ENCODE assay signal across 6 cellular contexts in the genomic region with DNA sequence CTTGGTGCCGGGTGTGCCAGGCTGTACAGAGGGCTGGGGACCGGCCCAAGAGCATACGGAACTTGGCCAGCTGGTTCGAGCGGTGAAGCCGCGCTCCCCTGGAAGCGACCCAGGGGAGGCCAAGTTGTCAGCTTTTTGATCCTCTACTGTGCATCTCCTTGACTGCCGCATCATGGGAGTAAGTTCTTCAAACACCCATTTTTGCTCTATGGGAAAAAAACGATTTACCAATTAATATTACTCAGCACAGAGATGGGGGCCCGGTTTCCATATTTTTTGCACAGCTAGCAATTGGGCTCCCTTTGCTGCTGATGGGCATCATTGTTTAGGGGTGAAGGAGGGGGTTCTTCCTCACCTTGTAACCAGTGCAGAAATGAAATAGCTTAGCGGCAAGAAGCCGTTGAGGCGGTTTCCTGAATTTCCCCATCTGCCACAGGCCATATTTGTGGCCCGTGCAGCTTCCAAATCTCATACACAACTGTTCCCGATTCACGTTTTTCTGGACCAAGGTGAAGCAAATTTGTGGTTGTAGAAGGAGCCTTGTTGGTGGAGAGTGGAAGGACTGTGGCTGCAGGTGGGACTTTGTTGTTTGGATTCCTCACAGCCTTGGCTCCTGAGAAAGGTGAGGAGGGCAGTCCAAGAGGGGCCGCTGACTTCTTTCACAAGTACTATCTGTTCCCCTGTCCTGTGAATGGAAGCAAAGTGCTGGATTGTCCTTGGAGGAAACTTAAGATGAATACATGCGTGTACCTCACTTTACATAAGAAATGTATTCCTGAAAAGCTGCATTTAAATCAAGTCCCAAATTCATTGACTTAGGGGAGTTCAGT.
DNase-seq lines count a peak whose midpoint lies in the region; ATAC-seq, FAIRE-seq and TF ChIP-seq lines count a peak whose summit lies in the region.

No MANE protein-coding gene starts in this region.

- peak; percentile 36 for DNase-seq in KG1 (lab: John Stamatoyannopoulos, UW)
- DNase-seq in cardiac fibroblast (ENCODE audit: low read depth in 2 of 2): no peak
- peak; percentile 7 for DNase-seq in retina
- no peak for DNase-seq in ACHN
- DNase-seq in RCC 7860 (ENCODE audit: low spot score): no peak

- no peak for TF ChIP-seq CTCF in cardiac fibroblast (IDR thresholded peaks at IDR 0.05; ENCODE audit: low read depth, low read length)

- no peak for ATAC-seq in GM19397 (IDR thresholded peaks at IDR 0.05; ENCODE audit: unreplicated experiment)

- no peak for FAIRE-seq in RCC 7860 (lab: Jason Lieb, UNC)

- peak overlapping the region; percentile 57 to 65 for H3K4me3 ChIP-seq in cardiac fibroblast (replicated peaks in 1 of 2; ENCODE audit: low read depth in 2 of 2, low read length in 2 of 2)

- in situ Hi-C loops in ACHN (cut with HindIII; ENCODE audit: low pct_ligation_motif_present, low pct_unique_long_range_greater_than_20kb, low sequenced_read_pairs): no loop called here

Comparison
In these comparisons a context has a peak if more than half of its experiments do, and no peak if none do; other contexts are left out.
1. DNase-seq: peak in KG1 (single experiment) and retina (single experiment); none in cardiac fibroblast (0 of 2), ACHN (single experiment) and RCC 7860 (single experiment).